8 cellular contexts compared by ENCODE assay signal in genomic region chr5:6765612-6766525, GRCh38. TPM values are rescaled to one million over a fixed set of nuclear protein-coding genes. Genes with fewer than 3 reads are reported as not detected.
A peak's percentile ranks its signal among the peaks of the same experiment; 100 is the strongest.
DNase-seq lines count a peak whose midpoint lies in the region; ATAC-seq and TF ChIP-seq lines count a peak whose summit lies in the region.

No MANE protein-coding gene starts in this region.

- TF ChIP-seq RAD21 in Ishikawa (IDR thresholded peaks at IDR 0.05; ENCODE audit: low read depth) = peak; percentile 94

- no peak overlapping the region for H3K4me3 Mint-ChIP-seq in activated T-cell treated with anti-CD3 and anti-CD28 coated beads, Interleukin-2, amount 50 U/mL, for 72 hours

- H3K4ac ChIP-seq in neuronal stem cell (ENCODE audit: low read length) = peak overlapping the region; percentile 93

- H3K36me3 ChIP-seq in DOHH2 (ENCODE audit: control insufficient read depth, low read length) = no peaks in the 10 kb centered on the region
- H3K36me3 ChIP-seq in neuronal stem cell (replicated peaks in 1 of 2; ENCODE audit: control insufficient read depth in 2 of 2, insufficient read depth in 2 of 2, low read length in 2 of 2) = no peaks in the 10 kb centered on the region

- no peaks in the 10 kb centered on the region for H3K9me2 ChIP-seq in DOHH2 (replicated peaks; ENCODE audit: control insufficient read depth, low read length)

- ATAC-seq in GM21723 (IDR thresholded peaks at IDR 0.05; ENCODE audit: unreplicated experiment) = peak; percentile 94
- peak; percentile 73 for ATAC-seq in activated T-cell treated with anti-CD3 and anti-CD28 coated beads, Interleukin-2, amount 50 U/mL, for 72 hours (replicated peaks in 1 of 2)

- H4K91ac ChIP-seq in neuronal stem cell (ENCODE audit: low read depth, low read length, poor library complexity) = no peak overlapping the region

- peak overlapping the region; percentile 67 for H3K23ac ChIP-seq in neuronal stem cell (ENCODE audit: low read depth, low read length, poor library complexity)

- no peaks in the 10 kb centered on the region for H3K79me1 ChIP-seq in neuronal stem cell (ENCODE audit: low read depth, low read length)

- no peak overlapping the region for H4K8ac ChIP-seq in neuronal stem cell (ENCODE audit: low read depth, low read length)

- no peaks in the 10 kb centered on the region for H3K9me3 ChIP-seq in DOHH2 (ENCODE audit: control insufficient read depth, insufficient read depth, low read length)
- peaks cover 0 to 2% of the 10 kb centered on the region in 2 donors for H3K9me3 ChIP-seq in neuronal stem cell (replicated peaks in 1 of 2; ENCODE audit: control insufficient read depth in 2 of 2, insufficient read depth in 1 of 2, low read depth in 1 of 2, low read length in 2 of 2)

- peak overlapping the region; percentile 53 for H3K9ac ChIP-seq in neuronal stem cell (ENCODE audit: low read depth, low read length, poor library complexity)

- peak overlapping the region; percentile 88 for H3K18ac ChIP-seq in neuronal stem cell (ENCODE audit: low read length)

- no peaks in the 10 kb centered on the region for H3K36me3 Mint-ChIP-seq in activated T-cell treated with anti-CD3 and anti-CD28 coated beads, Interleukin-2, amount 50 U/mL, for 72 hours (ENCODE audit: insufficient read depth in 2 of 2)

- H3K14ac ChIP-seq in neuronal stem cell (ENCODE audit: low read length) = peak overlapping the region; percentile 43

- peak overlapping the region; percentile 71 for H2AK5ac ChIP-seq in neuronal stem cell (ENCODE audit: low read depth, low read length)

- H3K27me3 ChIP-seq in DOHH2 (ENCODE audit: control insufficient read depth, low read length) (no peaks in the 10 kb centered on the region), neuronal stem cell (ENCODE audit: control insufficient read depth in 3 of 3, insufficient read depth in 3 of 3, low read depth in 1 of 3, low read length in 3 of 3) (no peaks in the 10 kb centered on the region)

- DNase-seq in OCI-M1 (lab: John Stamatoyannopoulos, UW) = peak; percentile 85
- DNase-seq in activated T-cell treated with anti-CD3 and anti-CD28 coated beads, Interleukin-2, amount 50 U/mL, for 72 hours = peak; percentile 80
- peak; percentile 71 for DNase-seq in fibroblast of the aortic adventitia (ENCODE audit: low read depth)
- DNase-seq in neuronal stem cell (ENCODE audit: low spot score) = peak; percentile 72
- DNase-seq in substantia nigra (lab: John Stamatoyannopoulos, UW) = peak in 44 of 49 donors; percentile 7 to 80 (median 56)

- peak overlapping the region; percentile 94 for H2AFZ ChIP-seq in neuronal stem cell (ENCODE audit: low read length)

- H4K20me1 ChIP-seq in DOHH2 (ENCODE audit: control insufficient read depth, insufficient read depth, low read depth, low read length) = no peaks in the 10 kb centered on the region; the same call in 1 of the 2 replicates

- H2BK120ac ChIP-seq in neuronal stem cell (ENCODE audit: low read depth, low read length) = peak overlapping the region; percentile 66

- H3K4me3 ChIP-seq in DOHH2 (ENCODE audit: low read length) = no peak overlapping the region
- no peak overlapping the region for H3K4me3 ChIP-seq in fibroblast of the aortic adventitia (ENCODE audit: low read depth, low read length)
- no peak overlapping the region for H3K4me3 ChIP-seq in neuronal stem cell (ENCODE audit: low read length in 2 of 2)

- H2BK12ac ChIP-seq in neuronal stem cell (ENCODE audit: low read length) = no peak overlapping the region

- H3F3A ChIP-seq in DOHH2 (ENCODE audit: control insufficient read depth, insufficient read depth) = 0 out of 2 replicates have a peak, but pooled peaks cover 2% of the 10 kb centered on the region

- H3K9me3 Mint-ChIP-seq in activated T-cell treated with anti-CD3 and anti-CD28 coated beads, Interleukin-2, amount 50 U/mL, for 72 hours = no peaks in the 10 kb centered on the region

- TF ChIP-seq EP300 in Ishikawa (IDR thresholded peaks at IDR 0.05; ENCODE audit: borderline replicate concordance) = no peak

- no peaks in the 10 kb centered on the region for H3K79me2 ChIP-seq in DOHH2 (ENCODE audit: control insufficient read depth, low read length)

- H3K27ac ChIP-seq in DOHH2 (ENCODE audit: low read depth, low read length) (no peak overlapping the region), neuronal stem cell (replicated peaks; ENCODE audit: low read length) (no peak overlapping the region), substantia nigra (ENCODE audit: low read depth, low read length, poor library complexity, severe bottlenecking) (no peak overlapping the region)

- peaks cover 9% of the 10 kb centered on the region for H3K4me1 Mint-ChIP-seq in activated T-cell treated with anti-CD3 and anti-CD28 coated beads, Interleukin-2, amount 50 U/mL, for 72 hours (ENCODE audit: low read depth)

- H3K27ac Mint-ChIP-seq in activated T-cell treated with anti-CD3 and anti-CD28 coated beads, Interleukin-2, amount 50 U/mL, for 72 hours = no peak overlapping the region

- no CpG with 5 or more reads among the region's 22 CpGs for WGBS in neuronal stem cell (ENCODE audit: extremely low coverage in 2 of 2, insufficient read length in 2 of 2, insufficient replicate concordance in 1 of 2), 2 donors

- no peak overlapping the region for H3K4me2 ChIP-seq in DOHH2 (ENCODE audit: low read length)
- no peak overlapping the region for H3K4me2 ChIP-seq in neuronal stem cell (ENCODE audit: insufficient read depth, low read length, poor library complexity, severe bottlenecking)

- peak; percentile 86 for TF ChIP-seq CTCF in DOHH2 (IDR thresholded peaks at IDR 0.05; ENCODE audit: low read depth, low read length, poor library complexity, severe bottlenecking)
- TF ChIP-seq CTCF in fibroblast of the aortic adventitia (IDR thresholded peaks at IDR 0.05; ENCODE audit: insufficient read depth, low read length) = peak; percentile 85

- peak overlapping the region; percentile 84 for H2BK15ac ChIP-seq in neuronal stem cell (ENCODE audit: low read length)

- H3K27me3 Mint-ChIP-seq in activated T-cell treated with anti-CD3 and anti-CD28 coated beads, Interleukin-2, amount 50 U/mL, for 72 hours (ENCODE audit: low read depth) = no peaks in the 10 kb centered on the region

- H2BK5ac ChIP-seq in neuronal stem cell (ENCODE audit: low read length) = peak overlapping the region; percentile 66

- no peaks in the 10 kb centered on the region for H3K4me1 ChIP-seq in DOHH2 (ENCODE audit: control insufficient read depth, low read length)
- peaks cover 0 to 6% of the 10 kb centered on the region in 2 donors for H3K4me1 ChIP-seq in neuronal stem cell (ENCODE audit: control insufficient read depth in 2 of 2, insufficient read depth in 1 of 2, low read depth in 1 of 2, low read length in 2 of 2)

TF ChIP-seq in Ishikawa, 13 proteins besides CTCF, POLR2A, EP300 and RAD21:
- peak; percentile 51; the same call in 1 of the 2 replicates for TF ChIP-seq ZBTB7A (IDR thresholded peaks at IDR 0.05; ENCODE audit: low read depth)
- no peak for TF ChIP-seq FOXM1 (IDR thresholded peaks at IDR 0.05; ENCODE audit: borderline replicate concordance, low read depth)
- no peak for TF ChIP-seq NFIC (IDR thresholded peaks at IDR 0.05)
- no peak for TF ChIP-seq EGR1 (IDR thresholded peaks at IDR 0.05)
- TF ChIP-seq YY1 (IDR thresholded peaks at IDR 0.05; ENCODE audit: low read depth) = 0 out of 2 replicates have a peak, but pooled peaks have one; percentile 38
- TF ChIP-seq CEBPB (IDR thresholded peaks at IDR 0.05) = no peak
- TF ChIP-seq CREB1 (IDR thresholded peaks at IDR 0.05; ENCODE audit: low read depth) = no peak
- TF ChIP-seq TCF12 (IDR thresholded peaks at IDR 0.05; ENCODE audit: low read depth) = no peak
- TF ChIP-seq MAX (IDR thresholded peaks at IDR 0.05) = peak; percentile 82
- TF ChIP-seq TAF1 (IDR thresholded peaks at IDR 0.05; ENCODE audit: low read depth) = no peak
- TF ChIP-seq REST (IDR thresholded peaks at IDR 0.05; ENCODE audit: low read depth) = no peak
- no peak for TF ChIP-seq USF1 (IDR thresholded peaks at IDR 0.05)
- TF ChIP-seq TEAD4 (IDR thresholded peaks at IDR 0.05) = peak; percentile 50

RNA-seq across cellular contexts. Expression of gene TENT4A, which starts 52.6 kb away (rescaled TPM):
- total RNA-seq in activated T-cell treated with anti-CD3 and anti-CD28 coated beads, Interleukin-2, amount 50 U/mL, for 72 hours = 10 to 100 TPM; 45.0 to 49.8 TPM
- 13.2 and 21.4 TPM in 2 replicates for total RNA-seq in fibroblast of the aortic adventitia (ENCODE audit: low replicate concordance)
- polyA plus RNA-seq in neuronal stem cell (2013, experiment 1 of 2) = 27.1 TPM
- polyA plus RNA-seq in neuronal stem cell (2013, experiment 2 of 2) = 25.7 TPM
